In genomic region chr3:180657094-180657493, GRCh38 we compare ENCODE assay signal across 29 cellular contexts. TPM values are rescaled to one million over a fixed set of nuclear protein-coding genes. Genes with fewer than 3 reads are reported as not detected.
"Had no signal": no experiment of that assay in that cellular context is flagged by ENCODE, and none has a peak within 500 bp of the region (broad histone marks: within the 10 kb centered on the region; RNA-seq: fewer than 3 reads in every experiment).

No MANE protein-coding gene starts in this region.

- H3K4me2 ChIP-seq: hepatocyte had no signal

- H3K4me3 ChIP-seq: adrenal gland, esophagus muscularis mucosa, hepatocyte, lung, sigmoid colon, thoracic aorta had no signal

- H3K27me3 ChIP-seq: adrenal gland, hepatocyte, sigmoid colon had no signal

- H3K4me3 Mint-ChIP-seq: activated CD4-positive, alpha-beta T cell treated with anti-CD3 and anti-CD28 coated beads for 36 hours; activated T-helper 1 cell treated with anti-CD3 and anti-CD28 coated beads, Interleukin-12 subunit alpha, Interleukin-12 subunit beta, Interleukin-2, Interleukin-4 antibody, amounts not matched to agents 30 ng/mL and 10 ng/mL and 1 ng/mL, durations not matched to agents 14 hours and 24 hours and 36 hours; dendritic cell treated with granulocyte-macrophage colony-stimulating factor and Interleukin-4, amounts not matched to agents 40 ng/mL and 50 ng/mL, for 4 days; nephron; stimulated activated memory B cell treated with anti-CD40 and anti-IgM and Interleukin-4, amounts not matched to agents 10 μg/mL and 1 μg/mL and 100 μg/mL, for 72 hours had no signal

- H3K79me2 ChIP-seq: hepatocyte had no signal

- H3K4me1 ChIP-seq: adrenal gland, esophagus muscularis mucosa, sigmoid colon had no signal

- DNase-seq: activated CD4-positive, alpha-beta T cell treated with anti-CD3 and anti-CD28 coated beads for 36 hours; activated CD4-positive, alpha-beta T cell treated with anti-CD3 and anti-CD28 coated beads, Interleukin-2, amount 50 U/mL, for 48 hours; activated gamma-delta T cell treated with Interleukin-2 at 50 U/mL for 16 hours; activated T-cell treated with anti-CD3 and anti-CD28 coated beads for 4 hours; adrenal gland; effector CD8-positive, alpha-beta T cell; foreskin fibroblast; islet precursor cell; left colon; midbrain; nucleus accumbens; posterior cingulate gyrus; sigmoid colon; stimulated activated CD4-positive, alpha-beta T cell treated with anti-CD3 and anti-CD28 coated beads, Interleukin-4, amount 100 ng/mL, for 24 hours; T-helper 2 cell; WERI-Rb-1 had no signal

- H3K9me3 Mint-ChIP-seq: activated naive CD4-positive, alpha-beta T cell treated with anti-CD3 and anti-CD28 coated beads, Interleukin-2, amount 50 U/mL, for 72 hours; activated T-helper 1 cell treated with anti-CD3 and anti-CD28 coated beads, Interleukin-12 subunit alpha, Interleukin-12 subunit beta, Interleukin-2, Interleukin-4 antibody, amounts not matched to agents 30 ng/mL and 10 ng/mL and 1 ng/mL, durations not matched to agents 14 hours and 24 hours and 36 hours; dendritic cell treated with granulocyte-macrophage colony-stimulating factor and Interleukin-4, amounts not matched to agents 40 ng/mL and 50 ng/mL, for 4 days; nephron; stimulated activated memory B cell treated with anti-CD40 and anti-IgM and Interleukin-4, amounts not matched to agents 10 μg/mL and 1 μg/mL and 100 μg/mL, for 72 hours had no signal

- H3K9me3 ChIP-seq: adrenal gland, esophagus muscularis mucosa, sigmoid colon, thoracic aorta had no signal

- H3K27ac Mint-ChIP-seq: activated CD4-positive, alpha-beta T cell treated with anti-CD3 and anti-CD28 coated beads for 36 hours; activated naive CD4-positive, alpha-beta T cell treated with anti-CD3 and anti-CD28 coated beads, Interleukin-2, amount 50 U/mL, for 72 hours; activated T-helper 1 cell treated with anti-CD3 and anti-CD28 coated beads, Interleukin-12 subunit alpha, Interleukin-12 subunit beta, Interleukin-2, Interleukin-4 antibody, amounts not matched to agents 30 ng/mL and 10 ng/mL and 1 ng/mL, durations not matched to agents 14 hours and 24 hours and 36 hours; dendritic cell treated with granulocyte-macrophage colony-stimulating factor and Interleukin-4, amounts not matched to agents 40 ng/mL and 50 ng/mL, for 4 days; nephron; stimulated activated memory B cell treated with anti-CD40 and anti-IgM and Interleukin-4, amounts not matched to agents 10 μg/mL and 1 μg/mL and 100 μg/mL, for 72 hours had no signal

- H3K36me3 ChIP-seq: adrenal gland, esophagus muscularis mucosa, sigmoid colon, thoracic aorta, WERI-Rb-1 had no signal

- H3K27ac ChIP-seq: adrenal gland, esophagus muscularis mucosa, hepatocyte, sigmoid colon, thoracic aorta, WERI-Rb-1 had no signal

- H2AFZ ChIP-seq: hepatocyte had no signal

- ATAC-seq: activated CD4-positive, alpha-beta T cell treated with anti-CD3 and anti-CD28 coated beads for 36 hours; activated naive CD4-positive, alpha-beta T cell treated with anti-CD3 and anti-CD28 coated beads, Interleukin-2, amount 50 U/mL, for 72 hours; left colon had no signal

- H3K4me1 Mint-ChIP-seq: activated CD4-positive, alpha-beta T cell treated with anti-CD3 and anti-CD28 coated beads for 36 hours; nephron; stimulated activated memory B cell treated with anti-CD40 and anti-IgM and Interleukin-4, amounts not matched to agents 10 μg/mL and 1 μg/mL and 100 μg/mL, for 72 hours had no signal

- H3K36me3 Mint-ChIP-seq: stimulated activated memory B cell treated with anti-CD40 and anti-IgM and Interleukin-4, amounts not matched to agents 10 μg/mL and 1 μg/mL and 100 μg/mL, for 72 hours had no signal

RNA-seq across cellular contexts. Expression of gene CCDC39, which starts 22.2 kb away (rescaled TPM):
- total RNA-seq: activated CD4-positive, alpha-beta T cell treated with anti-CD3 and anti-CD28 coated beads for 36 hours; activated T-helper 1 cell treated with anti-CD3 and anti-CD28 coated beads, Interleukin-12 subunit alpha, Interleukin-12 subunit beta, Interleukin-2, Interleukin-4 antibody, amounts not matched to agents 30 ng/mL and 10 ng/mL and 1 ng/mL, durations not matched to agents 14 hours and 24 hours and 36 hours; bronchial epithelial cell; chondrocyte; endothelial cell of umbilical vein; hepatocyte; left colon; thoracic aorta; urinary bladder had no signal
- polyA plus RNA-seq: endothelial cell of umbilical vein, hepatocyte had no signal
